In the genomic region with DNA sequence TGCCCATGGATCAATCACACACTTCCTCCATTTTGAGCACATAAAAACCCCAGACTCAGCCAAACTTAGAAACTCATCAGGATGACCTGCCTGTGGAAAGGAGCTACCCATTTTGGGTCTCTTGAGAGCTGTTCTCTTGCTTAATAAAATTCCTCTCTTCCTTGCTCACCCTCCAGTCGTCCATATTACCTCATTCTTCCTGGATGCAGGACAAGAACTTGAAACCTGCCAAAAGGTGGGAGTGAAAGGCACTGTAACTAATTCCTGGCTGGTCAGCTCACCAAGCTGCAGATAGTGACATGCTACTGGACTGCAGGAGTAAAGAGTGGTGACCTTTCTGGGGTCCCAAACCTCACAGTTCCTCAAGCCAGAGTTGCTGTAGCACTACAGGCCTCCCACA, we compare ENCODE assay signal across 13 cellular contexts. TPM values are rescaled to one million over a fixed set of nuclear protein-coding genes. Genes with fewer than 3 reads are reported as not detected.
DNase-seq lines count a peak whose midpoint lies in the region; ATAC-seq and TF ChIP-seq lines count a peak whose summit lies in the region.
"Had no signal": no experiment of that assay in that cellular context is flagged by ENCODE, and none has a peak within 500 bp of the region (broad histone marks: within the 10 kb centered on the region; RNA-seq: fewer than 3 reads in every experiment).

No MANE protein-coding gene starts in this region.

- CTCF ChIA-PET in HEK293 (lab: Yijun Ruan, JAX), result interaction anchor here (0.7 kb wide), 1 partner anchor 53 kb away, joined by 3 read pairs; no protein-coding TSS in a partner anchor

- no peak overlapping the region for H2AFZ ChIP-seq in neuronal stem cell (ENCODE audit: low read length)

- no peak overlapping the region for H2BK5ac ChIP-seq in neuronal stem cell (ENCODE audit: low read length)

- no peak overlapping the region for H3K23ac ChIP-seq in neuronal stem cell (ENCODE audit: low read depth, low read length, poor library complexity)

- no peak overlapping the region for H3K4me2 ChIP-seq in neuronal stem cell (ENCODE audit: insufficient read depth, low read length, poor library complexity, severe bottlenecking)

- peak overlapping the region; percentile 0 for H3K9ac ChIP-seq in neuronal stem cell (ENCODE audit: low read depth, low read length, poor library complexity)

- TF ChIP-seq CTCF in HEK293 (tag by site-specific recombination; IDR thresholded peaks at IDR 0.05) (no peak), RWPE2 (IDR thresholded peaks at IDR 0.05; ENCODE audit: poor library complexity, severe bottlenecking) (no peak)

- H2BK120ac ChIP-seq in neuronal stem cell (ENCODE audit: low read depth, low read length), result no peak overlapping the region

- H3K9me3 ChIP-seq in HEK293 (ENCODE audit: control insufficient read depth, insufficient read depth, low read depth, low read length) (no peaks in the 10 kb centered on the region), RWPE2 (ENCODE audit: severe bottlenecking) (no peaks in the 10 kb centered on the region), neuronal stem cell (replicated peaks in 1 of 2; ENCODE audit: control insufficient read depth in 2 of 2, insufficient read depth in 1 of 2, low read depth in 1 of 2, low read length in 2 of 2) (no peaks in the 10 kb centered on the region)

- no CpG with 5 or more reads among the region's 1 CpG for WGBS in neuronal stem cell (ENCODE audit: extremely low coverage in 2 of 2, insufficient read length in 2 of 2, insufficient replicate concordance in 1 of 2), 2 donors

- no peak overlapping the region for H3K14ac ChIP-seq in neuronal stem cell (ENCODE audit: low read length)

- no peak overlapping the region for H2BK12ac ChIP-seq in neuronal stem cell (ENCODE audit: low read length)

- H3K36me3 ChIP-seq in HEK293 (ENCODE audit: control insufficient read depth in 2 of 2, insufficient read depth in 1 of 2, low read length in 2 of 2) (no peaks in the 10 kb centered on the region), RWPE2 (ENCODE audit: low read depth) (no peaks in the 10 kb centered on the region), neuronal stem cell (replicated peaks in 1 of 2; ENCODE audit: control insufficient read depth in 2 of 2, insufficient read depth in 2 of 2, low read length in 2 of 2) (no peaks in the 10 kb centered on the region)

- no peak overlapping the region for H4K91ac ChIP-seq in neuronal stem cell (ENCODE audit: low read depth, low read length, poor library complexity)

- DNase-seq in RWPE2 (ENCODE audit: low spot score) (no peak), epithelial cell of prostate (ENCODE audit: low read depth, low spot score) (no peak), neuronal stem cell (ENCODE audit: low spot score) (no peak)
- DNase-seq: ACHN; CD8-positive, alpha-beta T cell; NCI-H1048; NCI-H1694; NCI-H69; NK-92 treated with Interleukin-12 subunit alpha and Interleukin-12 subunit beta, amount 100 ng/mL, for 24 hours had no signal

- no peak overlapping the region for H4K8ac ChIP-seq in neuronal stem cell (ENCODE audit: low read depth, low read length)

- no peak for ATAC-seq in RWPE2 (ENCODE audit: low read depth)
- no peak for ATAC-seq in HG03139 (IDR thresholded peaks at IDR 0.05; ENCODE audit: unreplicated experiment)
- no peak for ATAC-seq in GM21529 (IDR thresholded peaks at IDR 0.05; ENCODE audit: unreplicated experiment)
- ATAC-seq in HG03175 (IDR thresholded peaks at IDR 0.05; ENCODE audit: unreplicated experiment), result no peak
- ATAC-seq: CD8-positive, alpha-beta T cell had no signal

- no peaks in the 10 kb centered on the region for H3K27me3 ChIP-seq in RWPE2 (ENCODE audit: insufficient read depth, poor library complexity, severe bottlenecking)
- H3K27me3 ChIP-seq in neuronal stem cell (ENCODE audit: control insufficient read depth in 3 of 3, insufficient read depth in 3 of 3, low read depth in 1 of 3, low read length in 3 of 3), result no peaks in the 10 kb centered on the region

- H3K27ac ChIP-seq in HEK293 (ENCODE audit: extremely low read depth, low read depth, low read length) (no peak overlapping the region), RWPE2 (ENCODE audit: poor library complexity, severe bottlenecking) (peak overlapping the region; percentile 71), epithelial cell of prostate (peak overlapping the region; percentile 87), neuronal stem cell (replicated peaks; ENCODE audit: low read length) (no peak overlapping the region)

- H3K4me1 ChIP-seq in HEK293 (ENCODE audit: control insufficient read depth, insufficient read depth, low read length), result no peaks in the 10 kb centered on the region
- peaks cover 16% of the 10 kb centered on the region for H3K4me1 ChIP-seq in RWPE2 (ENCODE audit: insufficient read depth, poor library complexity, severe bottlenecking)
- H3K4me1 ChIP-seq in neuronal stem cell (ENCODE audit: control insufficient read depth in 2 of 2, insufficient read depth in 1 of 2, low read depth in 1 of 2, low read length in 2 of 2), result peaks cover 0 to 5% of the 10 kb centered on the region in 2 donors

- POLR2A ChIA-PET in HEK293 (lab: Yijun Ruan, JAX), result no interaction called here

- no peaks in the 10 kb centered on the region for H3K79me1 ChIP-seq in neuronal stem cell (ENCODE audit: low read depth, low read length)

- H3K4me3 ChIP-seq in HEK293 (ENCODE audit: low read depth, low read length) (no peak overlapping the region), RWPE2 (ENCODE audit: severe bottlenecking) (no peak overlapping the region), neuronal stem cell (ENCODE audit: low read length in 2 of 2) (no peak overlapping the region)

- H2AK5ac ChIP-seq in neuronal stem cell (ENCODE audit: low read depth, low read length), result no peak overlapping the region

- H3K18ac ChIP-seq in neuronal stem cell (ENCODE audit: low read length), result peak overlapping the region; percentile 25

- H3K4ac ChIP-seq in neuronal stem cell (ENCODE audit: low read length), result no peak overlapping the region

- H2BK15ac ChIP-seq in neuronal stem cell (ENCODE audit: low read length), result no peak overlapping the region

TF ChIP-seq in HEK293, 187 proteins besides CTCF, POLR2A, EP300 and RAD21:
- TF ChIP-seq, protein P1, sequence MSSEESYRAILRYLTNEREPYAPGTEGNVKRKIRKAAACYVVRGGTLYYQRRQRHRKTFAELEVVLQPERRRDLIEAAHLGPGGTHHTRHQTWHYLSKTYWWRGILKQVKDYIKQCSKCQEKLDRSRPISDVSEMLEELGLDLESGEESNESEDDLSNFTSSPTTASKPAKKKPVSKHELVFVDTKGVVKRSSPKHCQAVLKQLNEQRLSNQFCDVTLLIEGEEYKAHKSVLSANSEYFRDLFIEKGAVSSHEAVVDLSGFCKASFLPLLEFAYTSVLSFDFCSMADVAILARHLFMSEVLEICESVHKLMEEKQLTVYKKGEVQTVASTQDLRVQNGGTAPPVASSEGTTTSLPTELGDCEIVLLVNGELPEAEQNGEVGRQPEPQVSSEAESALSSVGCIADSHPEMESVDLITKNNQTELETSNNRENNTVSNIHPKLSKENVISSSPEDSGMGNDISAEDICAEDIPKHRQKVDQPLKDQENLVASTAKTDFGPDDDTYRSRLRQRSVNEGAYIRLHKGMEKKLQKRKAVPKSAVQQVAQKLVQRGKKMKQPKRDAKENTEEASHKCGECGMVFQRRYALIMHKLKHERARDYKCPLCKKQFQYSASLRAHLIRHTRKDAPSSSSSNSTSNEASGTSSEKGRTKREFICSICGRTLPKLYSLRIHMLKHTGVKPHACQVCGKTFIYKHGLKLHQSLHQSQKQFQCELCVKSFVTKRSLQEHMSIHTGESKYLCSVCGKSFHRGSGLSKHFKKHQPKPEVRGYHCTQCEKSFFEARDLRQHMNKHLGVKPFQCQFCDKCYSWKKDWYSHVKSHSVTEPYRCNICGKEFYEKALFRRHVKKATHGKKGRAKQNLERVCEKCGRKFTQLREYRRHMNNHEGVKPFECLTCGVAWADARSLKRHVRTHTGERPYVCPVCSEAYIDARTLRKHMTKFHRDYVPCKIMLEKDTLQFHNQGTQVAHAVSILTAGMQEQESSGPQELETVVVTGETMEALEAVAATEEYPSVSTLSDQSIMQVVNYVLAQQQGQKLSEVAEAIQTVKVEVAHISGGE (tag by site-specific recombination; conservative IDR thresholded peaks at IDR 0.05; ENCODE audit: low read depth), result no peak
- peak; percentile 25 for TF ChIP-seq SETDB1 (IDR thresholded peaks at IDR 0.05; ENCODE audit: insufficient read length, low read length)

RNA-seq across cellular contexts. Expression of a gene that starts 20.2 kb away (rescaled TPM):
- polyA plus RNA-seq in neuronal stem cell (2013, experiment 1 of 2), result 8.0 TPM
- 8.0 TPM for polyA plus RNA-seq in neuronal stem cell (2013, experiment 2 of 2)

RNA-seq across cellular contexts. Expression of a gene that starts 23.0 kb away (rescaled TPM):
- polyA plus RNA-seq in neuronal stem cell (2013, experiment 1 of 2), result 7.2 TPM
- 7.4 TPM for polyA plus RNA-seq in neuronal stem cell (2013, experiment 2 of 2)

Comparison
In these comparisons a context has a peak if more than half of its experiments do, and no peak if none do; other contexts are left out.
1. H3K27ac ChIP-seq: peak in RWPE2 (single experiment) and epithelial cell of prostate (single experiment); none in HEK293 (single experiment) and neuronal stem cell (single experiment).